ENCODE assay signal across 1 cellular context in the genomic region with DNA sequence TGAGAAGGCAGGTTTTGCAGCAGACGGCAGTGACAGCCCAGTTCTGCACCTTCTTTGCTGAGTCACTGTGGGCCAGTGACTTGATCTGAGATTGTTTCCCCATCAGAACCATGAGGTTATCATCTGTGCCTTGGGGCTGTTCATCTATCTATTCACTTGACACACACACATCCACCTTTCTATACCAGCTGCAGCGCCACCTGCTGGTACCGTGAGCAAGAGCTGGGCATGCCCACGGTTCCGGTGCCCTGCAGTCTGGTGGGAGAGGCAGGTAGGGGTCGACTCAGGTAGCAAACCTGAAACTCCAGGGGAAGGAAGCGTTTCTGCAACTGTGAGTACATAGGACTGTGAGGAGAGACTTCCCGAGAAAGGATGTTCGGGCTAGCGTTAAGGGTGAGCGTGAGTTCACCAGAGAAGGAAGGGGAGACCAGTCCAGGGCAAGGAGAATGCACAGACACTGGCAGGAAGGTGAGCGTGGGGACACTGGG.
TF ChIP-seq lines count a peak whose summit lies in the region.

No MANE protein-coding gene starts in this region.

TF ChIP-seq in K562, 482 proteins besides CTCF, POLR2A, EP300 and RAD21 (continued from another document):
- TF ChIP-seq JUND (IDR thresholded peaks at IDR 0.05; ENCODE audit: borderline replicate concordance, low read depth, low read length), result 0 out of 2 replicates have a peak, but pooled peaks have one; percentile 4
- TF ChIP-seq JUND (tag; IDR thresholded peaks at IDR 0.05; ENCODE audit: borderline replicate concordance, low read depth, low read length), result peak; percentile 67; the same call in 1 of the 3 replicates
- TF ChIP-seq CBFA2T3 (IDR thresholded peaks at IDR 0.05), result peak; percentile 44; the same call in 1 of the 2 replicates
- TF ChIP-seq MEIS2 (IDR thresholded peaks at IDR 0.05; ENCODE audit: partially characterized antibody), result peak; percentile 29
- TF ChIP-seq, protein P1, sequence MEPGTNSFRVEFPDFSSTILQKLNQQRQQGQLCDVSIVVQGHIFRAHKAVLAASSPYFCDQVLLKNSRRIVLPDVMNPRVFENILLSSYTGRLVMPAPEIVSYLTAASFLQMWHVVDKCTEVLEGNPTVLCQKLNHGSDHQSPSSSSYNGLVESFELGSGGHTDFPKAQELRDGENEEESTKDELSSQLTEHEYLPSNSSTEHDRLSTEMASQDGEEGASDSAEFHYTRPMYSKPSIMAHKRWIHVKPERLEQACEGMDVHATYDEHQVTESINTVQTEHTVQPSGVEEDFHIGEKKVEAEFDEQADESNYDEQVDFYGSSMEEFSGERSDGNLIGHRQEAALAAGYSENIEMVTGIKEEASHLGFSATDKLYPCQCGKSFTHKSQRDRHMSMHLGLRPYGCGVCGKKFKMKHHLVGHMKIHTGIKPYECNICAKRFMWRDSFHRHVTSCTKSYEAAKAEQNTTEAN (CRISPR knock-in tag; IDR thresholded peaks at IDR 0.05), result no peak
- TF ChIP-seq MCM5 (IDR thresholded peaks at IDR 0.05; ENCODE audit: low read depth), result no peak
- peak; percentile 51 for TF ChIP-seq POLR2B (IDR thresholded peaks at IDR 0.05; ENCODE audit: low read depth, partially characterized antibody)
- TF ChIP-seq RCOR1 (IDR thresholded peaks at IDR 0.05; ENCODE audit: borderline replicate concordance in 1 of 2, low read depth in 2 of 2, low read length in 2 of 2), result peak in 1 of 2 experiments; percentile 84; a peak in 2 of 4 replicates
- TF ChIP-seq TAF7 (tag; IDR thresholded peaks at IDR 0.05), result no peak
- no peak for TF ChIP-seq TAF1 (IDR thresholded peaks at IDR 0.05; ENCODE audit: control insufficient read depth, extremely low read depth, insufficient read depth, low read length, severe bottlenecking)
- TF ChIP-seq, protein P2, sequence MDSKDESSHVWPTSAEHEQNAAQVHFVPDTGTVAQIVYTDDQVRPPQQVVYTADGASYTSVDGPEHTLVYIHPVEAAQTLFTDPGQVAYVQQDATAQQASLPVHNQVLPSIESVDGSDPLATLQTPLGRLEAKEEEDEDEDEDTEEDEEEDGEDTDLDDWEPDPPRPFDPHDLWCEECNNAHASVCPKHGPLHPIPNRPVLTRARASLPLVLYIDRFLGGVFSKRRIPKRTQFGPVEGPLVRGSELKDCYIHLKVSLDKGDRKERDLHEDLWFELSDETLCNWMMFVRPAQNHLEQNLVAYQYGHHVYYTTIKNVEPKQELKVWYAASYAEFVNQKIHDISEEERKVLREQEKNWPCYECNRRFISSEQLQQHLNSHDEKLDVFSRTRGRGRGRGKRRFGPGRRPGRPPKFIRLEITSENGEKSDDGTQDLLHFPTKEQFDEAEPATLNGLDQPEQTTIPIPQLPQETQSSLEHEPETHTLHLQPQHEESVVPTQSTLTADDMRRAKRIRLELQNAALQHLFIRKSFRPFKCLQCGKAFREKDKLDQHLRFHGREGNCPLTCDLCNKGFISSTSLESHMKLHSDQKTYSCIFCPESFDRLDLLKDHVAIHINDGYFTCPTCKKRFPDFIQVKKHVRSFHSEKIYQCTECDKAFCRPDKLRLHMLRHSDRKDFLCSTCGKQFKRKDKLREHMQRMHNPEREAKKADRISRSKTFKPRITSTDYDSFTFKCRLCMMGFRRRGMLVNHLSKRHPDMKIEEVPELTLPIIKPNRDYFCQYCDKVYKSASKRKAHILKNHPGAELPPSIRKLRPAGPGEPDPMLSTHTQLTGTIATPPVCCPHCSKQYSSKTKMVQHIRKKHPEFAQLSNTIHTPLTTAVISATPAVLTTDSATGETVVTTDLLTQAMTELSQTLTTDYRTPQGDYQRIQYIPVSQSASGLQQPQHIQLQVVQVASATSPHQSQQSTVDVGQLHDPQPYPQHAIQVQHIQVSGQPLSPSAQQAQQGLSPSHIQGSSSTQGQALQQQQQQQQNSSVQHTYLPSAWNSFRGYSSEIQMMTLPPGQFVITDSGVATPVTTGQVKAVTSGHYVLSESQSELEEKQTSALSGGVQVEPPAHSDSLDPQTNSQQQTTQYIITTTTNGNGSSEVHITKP (IDR thresholded peaks at IDR 0.05; ENCODE audit: partially characterized antibody), result peak; percentile 7
- no peak; the same call in 1 of the 2 replicates for TF ChIP-seq SP1 (CRISPR knock-in tag; IDR thresholded peaks at IDR 0.05)
- TF ChIP-seq EWSR1 (IDR thresholded peaks at IDR 0.05; ENCODE audit: borderline replicate concordance, low read depth, partially characterized antibody), result no peak
- no peak for TF ChIP-seq CREB1 (IDR thresholded peaks at IDR 0.05)
- TF ChIP-seq CREB1 (CRISPR knock-in tag; IDR thresholded peaks at IDR 0.05), result no peak
- peak in 1 of 2 experiments; percentile 59; a peak in 2 of 4 replicates for TF ChIP-seq MNT (conservative IDR thresholded peaks at IDR 0.05)
- no peak for TF ChIP-seq ZBTB8A (IDR thresholded peaks at IDR 0.05; ENCODE audit: partially characterized antibody)
- peak; percentile 88 for TF ChIP-seq MAFF (IDR thresholded peaks at IDR 0.05; ENCODE audit: low read length)
- 0 out of 2 replicates have a peak, but pooled peaks have one; percentile 10 for TF ChIP-seq HCFC1 (IDR thresholded peaks at IDR 0.05; ENCODE audit: low read depth, low read length)
- TF ChIP-seq NBN (IDR thresholded peaks at IDR 0.05; ENCODE audit: low read depth), result no peak
- TF ChIP-seq, protein P3, sequence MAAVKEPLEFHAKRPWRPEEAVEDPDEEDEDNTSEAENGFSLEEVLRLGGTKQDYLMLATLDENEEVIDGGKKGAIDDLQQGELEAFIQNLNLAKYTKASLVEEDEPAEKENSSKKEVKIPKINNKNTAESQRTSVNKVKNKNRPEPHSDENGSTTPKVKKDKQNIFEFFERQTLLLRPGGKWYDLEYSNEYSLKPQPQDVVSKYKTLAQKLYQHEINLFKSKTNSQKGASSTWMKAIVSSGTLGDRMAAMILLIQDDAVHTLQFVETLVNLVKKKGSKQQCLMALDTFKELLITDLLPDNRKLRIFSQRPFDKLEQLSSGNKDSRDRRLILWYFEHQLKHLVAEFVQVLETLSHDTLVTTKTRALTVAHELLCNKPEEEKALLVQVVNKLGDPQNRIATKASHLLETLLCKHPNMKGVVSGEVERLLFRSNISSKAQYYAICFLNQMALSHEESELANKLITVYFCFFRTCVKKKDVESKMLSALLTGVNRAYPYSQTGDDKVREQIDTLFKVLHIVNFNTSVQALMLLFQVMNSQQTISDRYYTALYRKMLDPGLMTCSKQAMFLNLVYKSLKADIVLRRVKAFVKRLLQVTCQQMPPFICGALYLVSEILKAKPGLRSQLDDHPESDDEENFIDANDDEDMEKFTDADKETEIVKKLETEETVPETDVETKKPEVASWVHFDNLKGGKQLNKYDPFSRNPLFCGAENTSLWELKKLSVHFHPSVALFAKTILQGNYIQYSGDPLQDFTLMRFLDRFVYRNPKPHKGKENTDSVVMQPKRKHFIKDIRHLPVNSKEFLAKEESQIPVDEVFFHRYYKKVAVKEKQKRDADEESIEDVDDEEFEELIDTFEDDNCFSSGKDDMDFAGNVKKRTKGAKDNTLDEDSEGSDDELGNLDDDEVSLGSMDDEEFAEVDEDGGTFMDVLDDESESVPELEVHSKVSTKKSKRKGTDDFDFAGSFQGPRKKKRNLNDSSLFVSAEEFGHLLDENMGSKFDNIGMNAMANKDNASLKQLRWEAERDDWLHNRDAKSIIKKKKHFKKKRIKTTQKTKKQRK (IDR thresholded peaks at IDR 0.05; ENCODE audit: borderline replicate concordance, low read depth, low read length), result no peak
- TF ChIP-seq ZNF324 (CRISPR knock-in tag; IDR thresholded peaks at IDR 0.05), result no peak
